Comparison of ENCODE assay signal across 1 cellular context in genomic region chr20:8205996-8206395, GRCh38.
TF ChIP-seq lines count a peak whose summit lies in the region.

No MANE protein-coding gene starts in this region.

TF ChIP-seq in HepG2, 621 proteins besides CTCF, POLR2A, EP300 and RAD21 (continued from another document and continues in another):
- TF ChIP-seq GFI1 (CRISPR knock-in tag; IDR thresholded peaks at IDR 0.05; ENCODE audit: borderline replicate concordance) (peak; percentile 94), RFXAP (CRISPR knock-in tag; IDR thresholded peaks at IDR 0.05; ENCODE audit: borderline replicate concordance) (no peak), ZNF530 (CRISPR knock-in tag; IDR thresholded peaks at IDR 0.05; ENCODE audit: low read depth) (no peak), CEBPB (IDR thresholded peaks at IDR 0.05; ENCODE audit: borderline replicate concordance, low read depth, low read length) (peak; percentile 74; the same call in 1 of the 2 replicates), ELF3 (CRISPR knock-in tag; IDR thresholded peaks at IDR 0.05) (peak; percentile 95), SP140L (CRISPR knock-in tag; IDR thresholded peaks at IDR 0.05; ENCODE audit: borderline replicate concordance) (no peak), ZBTB49 (CRISPR knock-in tag; IDR thresholded peaks at IDR 0.05; ENCODE audit: borderline replicate concordance) (no peak), HNF4G (IDR thresholded peaks at IDR 0.05; ENCODE audit: borderline replicate concordance, low read depth, low read length) (peak; percentile 89), HNF4G (CRISPR knock-in tag; IDR thresholded peaks at IDR 0.05; ENCODE audit: borderline replicate concordance, low read depth) (peak; percentile 81; the same call in 1 of the 2 replicates), SKIL (CRISPR knock-in tag; IDR thresholded peaks at IDR 0.05; ENCODE audit: borderline replicate concordance) (peak; percentile 68), KDM6A (CRISPR knock-in tag; IDR thresholded peaks at IDR 0.05; ENCODE audit: low read depth) (peak; percentile 78), RERE (CRISPR knock-in tag; IDR thresholded peaks at IDR 0.05; ENCODE audit: low read depth) (peak; percentile 97), SKI (IDR thresholded peaks at IDR 0.05; ENCODE audit: partially characterized antibody) (peak; percentile 87), ATAD3A (CRISPR knock-in tag; IDR thresholded peaks at IDR 0.05) (no peak), ZNF503 (CRISPR knock-in tag; IDR thresholded peaks at IDR 0.05) (peak; percentile 92), ZNF75D (CRISPR knock-in tag; IDR thresholded peaks at IDR 0.05; ENCODE audit: borderline replicate concordance) (no peak), SIX1 (CRISPR knock-in tag; IDR thresholded peaks at IDR 0.05; ENCODE audit: borderline replicate concordance) (peak; percentile 73; the same call in 1 of the 2 replicates), ERF (CRISPR knock-in tag; IDR thresholded peaks at IDR 0.05) (peak; percentile 88), SMAD3 (CRISPR knock-in tag; IDR thresholded peaks at IDR 0.05) (peak; percentile 95), NKX3-1 (CRISPR knock-in tag; IDR thresholded peaks at IDR 0.05) (peak; percentile 20; the same call in 1 of the 2 replicates), BATF2 (CRISPR knock-in tag; IDR thresholded peaks at IDR 0.05) (no peak), XBP1 (CRISPR knock-in tag; IDR thresholded peaks at IDR 0.05) (no peak), ATF2 (CRISPR knock-in tag; IDR thresholded peaks at IDR 0.05) (peak; percentile 90), ELK4 (CRISPR knock-in tag; IDR thresholded peaks at IDR 0.05; ENCODE audit: borderline replicate concordance) (no peak), POGZ (CRISPR knock-in tag; IDR thresholded peaks at IDR 0.05) (peak; percentile 97), ZNF382 (CRISPR knock-in tag; IDR thresholded peaks at IDR 0.05; ENCODE audit: borderline replicate concordance) (no peak), SNAI1 (CRISPR knock-in tag; IDR thresholded peaks at IDR 0.05; ENCODE audit: borderline replicate concordance) (peak; percentile 66; the same call in 1 of the 2 replicates), TARDBP (CRISPR knock-in tag; IDR thresholded peaks at IDR 0.05) (peak; percentile 85), TEAD3 (CRISPR knock-in tag; optimal IDR thresholded peaks at IDR 0.05; ENCODE audit: borderline replicate concordance) (peak; percentile 98), DZIP1 (CRISPR knock-in tag; IDR thresholded peaks at IDR 0.05) (no peak), HOMEZ (CRISPR knock-in tag; IDR thresholded peaks at IDR 0.05; ENCODE audit: low read depth) (peak; percentile 100), IRF2 (CRISPR knock-in tag; IDR thresholded peaks at IDR 0.05) (peak; percentile 90), SRF (IDR thresholded peaks at IDR 0.05; ENCODE audit: low read depth, low read length) (no peak), FOXA3 (CRISPR knock-in tag; IDR thresholded peaks at IDR 0.05) (peak; percentile 98), HOXA3 (CRISPR knock-in tag; IDR thresholded peaks at IDR 0.05) (peak; percentile 19; the same call in 1 of the 2 replicates), REXO4 (CRISPR knock-in tag; IDR thresholded peaks at IDR 0.05; ENCODE audit: borderline replicate concordance) (no peak), NCOA2 (CRISPR knock-in tag; IDR thresholded peaks at IDR 0.05) (peak; percentile 97)
